In genomic region chr1:110708968-110709367, GRCh38 we compare ENCODE assay signal across 17 cellular contexts. TPM values are rescaled to one million over a fixed set of nuclear protein-coding genes. Genes with fewer than 3 reads are reported as not detected.
"Had no signal": no experiment of that assay in that cellular context is flagged by ENCODE, and none has a peak within 500 bp of the region (broad histone marks: within the 10 kb centered on the region; RNA-seq: fewer than 3 reads in every experiment).

No MANE protein-coding gene starts in this region.

- H3K27me3 ChIP-seq: ascending aorta, foreskin keratinocyte, spleen had no signal

- H3K27ac ChIP-seq: ascending aorta, coronary artery, foreskin keratinocyte, spleen, thoracic aorta had no signal

- H3K4me1 ChIP-seq: ascending aorta, foreskin keratinocyte, spleen had no signal

- H3K4me3 ChIP-seq: ascending aorta, coronary artery, spleen, thoracic aorta had no signal

- H3K36me3 ChIP-seq: ascending aorta, spleen, thoracic aorta had no signal

- DNase-seq: activated CD4-positive, alpha-beta T cell treated with anti-CD3 and anti-CD28 coated beads, Interleukin-2, amount 50 U/mL, for 48 hours; activated gamma-delta T cell; foreskin keratinocyte; glutamatergic neuron; hippocampal formation; islet precursor cell; occipital lobe; posterior cingulate gyrus; spleen; stimulated activated naive B cell treated with anti-CD40 and anti-IgM and Interleukin-4, amounts not matched to agents 10 μg/mL and 1 μg/mL and 100 μg/mL, for 72 hours had no signal

- H3K9me3 ChIP-seq: ascending aorta, spleen, thoracic aorta had no signal

RNA-seq across cellular contexts. Expression of gene KCNA3, which starts 34.2 kb away (rescaled TPM):
- total RNA-seq: ascending aorta, epithelial cell of proximal tubule, foreskin keratinocyte, lung microvascular endothelial cell, myocyte, renal cortical epithelial cell had no signal
